ENCODE assay signal across 1 cellular context in genomic region chr2:68643011-68643873, GRCh38.
TF ChIP-seq lines count a peak whose summit lies in the region.

Gene PROKR1 (plus strand): TSS chr2:68643579. CDS start chr2:68645822, 2,243 bp downstream.

TF ChIP-seq in WTC11, 78 proteins besides CTCF, POLR2A, EP300 and RAD21 (continued from another document and continues in another):
- no peak for TF ChIP-seq AFF4 (CRISPR knock-in tag; IDR thresholded peaks at IDR 0.05; ENCODE audit: borderline replicate concordance)
- 0 out of 2 replicates have a peak, but pooled peaks have one; percentile 55 for TF ChIP-seq E2F4 (CRISPR knock-in tag; IDR thresholded peaks at IDR 0.05; ENCODE audit: borderline replicate concordance, low read depth)
- no peak for TF ChIP-seq CREB1 (CRISPR knock-in tag; IDR thresholded peaks at IDR 0.05)
- no peak for TF ChIP-seq NR1H2 (CRISPR knock-in tag; IDR thresholded peaks at IDR 0.05)
- no peak; the same call in 1 of the 2 replicates for TF ChIP-seq RELA (CRISPR knock-in tag; IDR thresholded peaks at IDR 0.05; ENCODE audit: borderline replicate concordance)
- no peak for TF ChIP-seq CDX4 (CRISPR knock-in tag; IDR thresholded peaks at IDR 0.05; ENCODE audit: borderline replicate concordance)
- TF ChIP-seq ETV6 (CRISPR knock-in tag; IDR thresholded peaks at IDR 0.05) = no peak
- TF ChIP-seq TEAD1 (CRISPR knock-in tag; IDR thresholded peaks at IDR 0.05) = 0 out of 2 replicates have a peak, but pooled peaks have one; percentile 33
- TF ChIP-seq, protein P1, sequence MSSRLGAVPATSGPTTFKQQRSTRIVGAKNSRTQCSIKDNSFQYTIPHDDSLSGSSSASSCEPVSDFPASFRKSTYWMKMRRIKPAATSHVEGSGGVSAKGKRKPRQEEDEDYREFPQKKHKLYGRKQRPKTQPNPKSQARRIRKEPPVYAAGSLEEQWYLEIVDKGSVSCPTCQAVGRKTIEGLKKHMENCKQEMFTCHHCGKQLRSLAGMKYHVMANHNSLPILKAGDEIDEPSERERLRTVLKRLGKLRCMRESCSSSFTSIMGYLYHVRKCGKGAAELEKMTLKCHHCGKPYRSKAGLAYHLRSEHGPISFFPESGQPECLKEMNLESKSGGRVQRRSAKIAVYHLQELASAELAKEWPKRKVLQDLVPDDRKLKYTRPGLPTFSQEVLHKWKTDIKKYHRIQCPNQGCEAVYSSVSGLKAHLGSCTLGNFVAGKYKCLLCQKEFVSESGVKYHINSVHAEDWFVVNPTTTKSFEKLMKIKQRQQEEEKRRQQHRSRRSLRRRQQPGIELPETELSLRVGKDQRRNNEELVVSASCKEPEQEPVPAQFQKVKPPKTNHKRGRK (CRISPR knock-in tag; IDR thresholded peaks at IDR 0.05; ENCODE audit: borderline replicate concordance) = no peak
- no peak for TF ChIP-seq OVOL2 (CRISPR knock-in tag; IDR thresholded peaks at IDR 0.05; ENCODE audit: borderline replicate concordance)
- TF ChIP-seq, protein P2, sequence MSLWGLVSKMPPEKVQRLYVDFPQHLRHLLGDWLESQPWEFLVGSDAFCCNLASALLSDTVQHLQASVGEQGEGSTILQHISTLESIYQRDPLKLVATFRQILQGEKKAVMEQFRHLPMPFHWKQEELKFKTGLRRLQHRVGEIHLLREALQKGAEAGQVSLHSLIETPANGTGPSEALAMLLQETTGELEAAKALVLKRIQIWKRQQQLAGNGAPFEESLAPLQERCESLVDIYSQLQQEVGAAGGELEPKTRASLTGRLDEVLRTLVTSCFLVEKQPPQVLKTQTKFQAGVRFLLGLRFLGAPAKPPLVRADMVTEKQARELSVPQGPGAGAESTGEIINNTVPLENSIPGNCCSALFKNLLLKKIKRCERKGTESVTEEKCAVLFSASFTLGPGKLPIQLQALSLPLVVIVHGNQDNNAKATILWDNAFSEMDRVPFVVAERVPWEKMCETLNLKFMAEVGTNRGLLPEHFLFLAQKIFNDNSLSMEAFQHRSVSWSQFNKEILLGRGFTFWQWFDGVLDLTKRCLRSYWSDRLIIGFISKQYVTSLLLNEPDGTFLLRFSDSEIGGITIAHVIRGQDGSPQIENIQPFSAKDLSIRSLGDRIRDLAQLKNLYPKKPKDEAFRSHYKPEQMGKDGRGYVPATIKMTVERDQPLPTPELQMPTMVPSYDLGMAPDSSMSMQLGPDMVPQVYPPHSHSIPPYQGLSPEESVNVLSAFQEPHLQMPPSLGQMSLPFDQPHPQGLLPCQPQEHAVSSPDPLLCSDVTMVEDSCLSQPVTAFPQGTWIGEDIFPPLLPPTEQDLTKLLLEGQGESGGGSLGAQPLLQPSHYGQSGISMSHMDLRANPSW (CRISPR knock-in tag; conservative IDR thresholded peaks at IDR 0.05; ENCODE audit: low read depth) = no peak
- no peak for TF ChIP-seq SMAD3 (CRISPR knock-in tag; IDR thresholded peaks at IDR 0.05; ENCODE audit: borderline replicate concordance)
- no peak for TF ChIP-seq ELF4 (CRISPR knock-in tag; IDR thresholded peaks at IDR 0.05; ENCODE audit: low read depth)
- no peak for TF ChIP-seq ZNF138 (CRISPR knock-in tag; conservative IDR thresholded peaks at IDR 0.05)
- no peak for TF ChIP-seq GRHL2 (CRISPR knock-in tag; IDR thresholded peaks at IDR 0.05; ENCODE audit: insufficient replicate concordance, severe bottlenecking)
- TF ChIP-seq ZNF317 (CRISPR knock-in tag; IDR thresholded peaks at IDR 0.05; ENCODE audit: borderline replicate concordance, low read depth) = peak; percentile 33; the same call in 1 of the 2 replicates
- no peak for TF ChIP-seq ESRRA (CRISPR knock-in tag; IDR thresholded peaks at IDR 0.05; ENCODE audit: borderline replicate concordance)
- TF ChIP-seq, protein P3, sequence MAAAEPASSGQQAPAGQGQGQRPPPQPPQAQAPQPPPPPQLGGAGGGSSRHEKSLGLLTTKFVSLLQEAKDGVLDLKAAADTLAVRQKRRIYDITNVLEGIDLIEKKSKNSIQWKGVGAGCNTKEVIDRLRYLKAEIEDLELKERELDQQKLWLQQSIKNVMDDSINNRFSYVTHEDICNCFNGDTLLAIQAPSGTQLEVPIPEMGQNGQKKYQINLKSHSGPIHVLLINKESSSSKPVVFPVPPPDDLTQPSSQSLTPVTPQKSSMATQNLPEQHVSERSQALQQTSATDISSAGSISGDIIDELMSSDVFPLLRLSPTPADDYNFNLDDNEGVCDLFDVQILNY (CRISPR knock-in tag; IDR thresholded peaks at IDR 0.05) = peak; percentile 75; the same call in 1 of the 2 replicates
- no peak for TF ChIP-seq ZNF416 (CRISPR knock-in tag; IDR thresholded peaks at IDR 0.05)
- TF ChIP-seq HMGXB4 (CRISPR knock-in tag; IDR thresholded peaks at IDR 0.05) = peak; percentile 93
- TF ChIP-seq GTF2I (CRISPR knock-in tag; conservative IDR thresholded peaks at IDR 0.05) = no peak
- TF ChIP-seq, protein P4, sequence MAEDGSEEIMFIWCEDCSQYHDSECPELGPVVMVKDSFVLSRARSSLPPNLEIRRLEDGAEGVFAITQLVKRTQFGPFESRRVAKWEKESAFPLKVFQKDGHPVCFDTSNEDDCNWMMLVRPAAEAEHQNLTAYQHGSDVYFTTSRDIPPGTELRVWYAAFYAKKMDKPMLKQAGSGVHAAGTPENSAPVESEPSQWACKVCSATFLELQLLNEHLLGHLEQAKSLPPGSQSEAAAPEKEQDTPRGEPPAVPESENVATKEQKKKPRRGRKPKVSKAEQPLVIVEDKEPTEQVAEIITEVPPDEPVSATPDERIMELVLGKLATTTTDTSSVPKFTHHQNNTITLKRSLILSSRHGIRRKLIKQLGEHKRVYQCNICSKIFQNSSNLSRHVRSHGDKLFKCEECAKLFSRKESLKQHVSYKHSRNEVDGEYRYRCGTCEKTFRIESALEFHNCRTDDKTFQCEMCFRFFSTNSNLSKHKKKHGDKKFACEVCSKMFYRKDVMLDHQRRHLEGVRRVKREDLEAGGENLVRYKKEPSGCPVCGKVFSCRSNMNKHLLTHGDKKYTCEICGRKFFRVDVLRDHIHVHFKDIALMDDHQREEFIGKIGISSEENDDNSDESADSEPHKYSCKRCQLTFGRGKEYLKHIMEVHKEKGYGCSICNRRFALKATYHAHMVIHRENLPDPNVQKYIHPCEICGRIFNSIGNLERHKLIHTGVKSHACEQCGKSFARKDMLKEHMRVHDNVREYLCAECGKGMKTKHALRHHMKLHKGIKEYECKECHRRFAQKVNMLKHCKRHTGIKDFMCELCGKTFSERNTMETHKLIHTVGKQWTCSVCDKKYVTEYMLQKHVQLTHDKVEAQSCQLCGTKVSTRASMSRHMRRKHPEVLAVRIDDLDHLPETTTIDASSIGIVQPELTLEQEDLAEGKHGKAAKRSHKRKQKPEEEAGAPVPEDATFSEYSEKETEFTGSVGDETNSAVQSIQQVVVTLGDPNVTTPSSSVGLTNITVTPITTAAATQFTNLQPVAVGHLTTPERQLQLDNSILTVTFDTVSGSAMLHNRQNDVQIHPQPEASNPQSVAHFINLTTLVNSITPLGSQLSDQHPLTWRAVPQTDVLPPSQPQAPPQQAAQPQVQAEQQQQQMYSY (CRISPR knock-in tag; IDR thresholded peaks at IDR 0.05) = no peak
- TF ChIP-seq MXD4 (CRISPR knock-in tag; IDR thresholded peaks at IDR 0.05; ENCODE audit: borderline replicate concordance) = no peak
- TF ChIP-seq AR (CRISPR knock-in tag; IDR thresholded peaks at IDR 0.05) = no peak
- 0 out of 2 replicates have a peak, but pooled peaks have one; percentile 7 for TF ChIP-seq USF1 (CRISPR knock-in tag; IDR thresholded peaks at IDR 0.05)
- TF ChIP-seq MAX (CRISPR knock-in tag; IDR thresholded peaks at IDR 0.05) = peak; percentile 53; the same call in 1 of the 2 replicates
